In genomic region chr17:12909046-12909445, GRCh38 we compare ENCODE assay signal across 13 cellular contexts.
"Had no signal": no experiment of that assay in that cellular context is flagged by ENCODE, and none has a peak within 500 bp of the region (broad histone marks: within the 10 kb centered on the region; RNA-seq: fewer than 3 reads in every experiment).

No MANE protein-coding gene starts in this region.

- H3K4me3 ChIP-seq: heart right ventricle, neural progenitor cell, suprapubic skin, transverse colon, uterus had no signal

- H3K27ac ChIP-seq: heart right ventricle, neural progenitor cell, suprapubic skin, transverse colon, uterus had no signal

- DNase-seq: activated CD4-positive, alpha-beta memory T cell treated with anti-CD3 and anti-CD28 coated beads, Interleukin-2, amount 10 ng/mL, durations not matched to agents 7 days and 5 days; activated CD4-positive, alpha-beta T cell treated with anti-CD3 and anti-CD28 coated beads for 48 hours; activated CD4-positive, CD25-positive, alpha-beta regulatory T cell; activated CD8-positive, alpha-beta memory T cell treated with anti-CD3 and anti-CD28 coated beads, Interleukin-2, amount 10 ng/mL, durations not matched to agents 7 days and 5 days; effector CD8-positive, alpha-beta T cell; heart right ventricle; mesenchymal stem cell; naive thymus-derived CD4-positive, alpha-beta T cell; transverse colon; uterus had no signal

- H3K4me1 ChIP-seq: heart right ventricle, neural progenitor cell, suprapubic skin, transverse colon, uterus had no signal

- ATAC-seq: activated CD8-positive, alpha-beta memory T cell treated with anti-CD3 and anti-CD28 coated beads, Interleukin-2, amount 10 ng/mL, durations not matched to agents 7 days and 5 days; esophagus mucosa; heart right ventricle; naive thymus-derived CD4-positive, alpha-beta T cell had no signal

- H3K27me3 ChIP-seq: heart right ventricle, neural progenitor cell, suprapubic skin, transverse colon, uterus had no signal

- H3K9me3 ChIP-seq: suprapubic skin, transverse colon had no signal

- H3K36me3 ChIP-seq: neural progenitor cell, suprapubic skin, uterus had no signal
